Comparison of ENCODE assay signal across 11 cellular contexts in genomic region chr4:39037491-39037825, GRCh38. TPM values are rescaled to one million over a fixed set of nuclear protein-coding genes. Genes with fewer than 3 reads are reported as not detected.
DNase-seq lines count a peak whose midpoint lies in the region; ATAC-seq, FAIRE-seq and TF ChIP-seq lines count a peak whose summit lies in the region.
"Had no signal": no experiment of that assay in that cellular context is flagged by ENCODE, and none has a peak within 500 bp of the region (broad histone marks: within the 10 kb centered on the region; RNA-seq: fewer than 3 reads in every experiment).

No MANE protein-coding gene starts in this region.

- no peak overlapping the region; the same call in 1 of the 2 replicates for H3K4me2 ChIP-seq in SK-N-SH

- POLR2A ChIA-PET in SK-N-SH (lab: Yijun Ruan, JAX) = no interaction called here

- H3F3A ChIP-seq in SK-N-SH (replicated peaks; ENCODE audit: insufficient read depth) = peaks cover 17% of the 10 kb centered on the region

- H3K27me3 ChIP-seq in SK-N-SH (ENCODE audit: insufficient read depth) (no peaks in the 10 kb centered on the region), esophagus (ENCODE audit: control insufficient read depth in 1 of 2, insufficient read depth in 2 of 2, low read length in 2 of 2) (no peaks in the 10 kb centered on the region), Peyer's patch (no peaks in the 10 kb centered on the region)

- H3K9me3 ChIP-seq in SK-N-SH (no peaks in the 10 kb centered on the region), esophagus (ENCODE audit: control insufficient read depth in 2 of 2, insufficient read depth in 1 of 2, low read depth in 1 of 2, low read length in 1 of 2) (no peaks in the 10 kb centered on the region), Peyer's patch (no peaks in the 10 kb centered on the region)

- TF ChIP-seq CTCF in SK-N-SH (IDR thresholded peaks at IDR 0.05) (no peak), Peyer's patch (IDR thresholded peaks at IDR 0.05) (no peak)

- no peak for TF ChIP-seq EP300 in SK-N-SH (IDR thresholded peaks at IDR 0.05; ENCODE audit: borderline replicate concordance in 1 of 2, low read depth in 1 of 2, low read length in 1 of 2)

- H3K36me3 ChIP-seq in SK-N-SH (replicated peaks in 1 of 2; ENCODE audit: control insufficient read depth in 1 of 2, insufficient read depth in 2 of 2, low read length in 1 of 2) (no peaks in the 10 kb centered on the region), esophagus (ENCODE audit: control insufficient read depth in 2 of 2, insufficient read depth in 2 of 2, low read length in 1 of 2) (no peaks in the 10 kb centered on the region), Peyer's patch (no peaks in the 10 kb centered on the region)

- no peak overlapping the region for H3K9ac ChIP-seq in SK-N-SH

- CTCF ChIA-PET in SK-N-SH (lab: Yijun Ruan, JAX) = no interaction called here

- H3K4me1 ChIP-seq in SK-N-SH (ENCODE audit: control insufficient read depth in 1 of 2, insufficient read depth in 2 of 2, low read depth in 1 of 2, low read length in 1 of 2) (peaks cover 0 to 10% of the 10 kb centered on the region in 2 experiments; a peak in 3 of 4 replicates), esophagus (ENCODE audit: control insufficient read depth in 2 of 2, insufficient read depth in 2 of 2, low read length in 1 of 2) (peaks cover 0 to 4% of the 10 kb centered on the region in 2 donors), Peyer's patch (peaks cover 0 to 3% (median under 1%) of the 10 kb centered on the region in 4 donors)

- H2AFZ ChIP-seq in SK-N-SH (ENCODE audit: low read depth) = peak overlapping the region; percentile 62; the same call in 1 of the 2 replicates

- H3K79me2 ChIP-seq in SK-N-SH (ENCODE audit: insufficient read depth) = no peaks in the 10 kb centered on the region

- peak; percentile 57 for FAIRE-seq in GM19239 (lab: Jason Lieb, UNC)

- H3K9me2 ChIP-seq in SK-N-SH = no peaks in the 10 kb centered on the region

- H3K27ac ChIP-seq in SK-N-SH (ENCODE audit: low read depth in 2 of 2, low read length in 1 of 2) = peak overlapping the region in 1 of 2 experiments; percentile 30; a peak in 1 of 4 replicates
- H3K27ac ChIP-seq in esophagus (ENCODE audit: low read depth in 2 of 2, low read length in 1 of 2) = peak overlapping the region; percentile 27 to 71
- H3K27ac ChIP-seq in Peyer's patch = peak overlapping the region in 1 of 4 donors; percentile 55

- H3K4me3 ChIP-seq in SK-N-SH (ENCODE audit: low read depth in 2 of 2, low read length in 1 of 2) (no peak overlapping the region), esophagus (ENCODE audit: low read depth in 1 of 2, low read length in 2 of 2) (no peak overlapping the region), Peyer's patch (no peak overlapping the region)

- H4K20me1 ChIP-seq in SK-N-SH (ENCODE audit: insufficient read depth) = no peaks in the 10 kb centered on the region

- ATAC-seq in GM18519 (IDR thresholded peaks at IDR 0.05; ENCODE audit: low FRiP score, unreplicated experiment) = no peak

- DNase-seq in GM19239 (ENCODE audit: insufficient read length, low spot score) = no peak
- DNase-seq in SK-N-SH = no peak
- peak; percentile 95 for DNase-seq in renal cortical epithelial cell (ENCODE audit: low read depth)
- DNase-seq in Peyer's patch = no peak
- DNase-seq in NCI-H446 (lab: John Stamatoyannopoulos, UW) = no peak
- no peak for DNase-seq in hippocampal formation (lab: John Stamatoyannopoulos, UW)
- DNase-seq: amygdala, head of caudate nucleus had no signal

- TF ChIP-seq POLR2A in Peyer's patch (IDR thresholded peaks at IDR 0.05) = no peak

- TF ChIP-seq RAD21 in SK-N-SH (IDR thresholded peaks at IDR 0.05; ENCODE audit: low read length) = no peak

- 60% methylated on average over 4 of the region's 4 CpGs for WGBS in SK-N-SH (ENCODE audit: low lambda C conversion rate)
- 51 to 63% methylated on average over 4 of the region's 4 CpGs for WGBS in esophagus, 2 donors

TF ChIP-seq in SK-N-SH, 30 proteins besides CTCF, POLR2A, EP300 and RAD21:
- TF ChIP-seq, protein P1, sequence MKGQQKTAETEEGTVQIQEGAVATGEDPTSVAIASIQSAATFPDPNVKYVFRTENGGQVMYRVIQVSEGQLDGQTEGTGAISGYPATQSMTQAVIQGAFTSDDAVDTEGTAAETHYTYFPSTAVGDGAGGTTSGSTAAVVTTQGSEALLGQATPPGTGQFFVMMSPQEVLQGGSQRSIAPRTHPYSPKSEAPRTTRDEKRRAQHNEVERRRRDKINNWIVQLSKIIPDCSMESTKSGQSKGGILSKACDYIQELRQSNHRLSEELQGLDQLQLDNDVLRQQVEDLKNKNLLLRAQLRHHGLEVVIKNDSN (IDR thresholded peaks at IDR 0.05; ENCODE audit: borderline replicate concordance, low read depth) = no peak
- TF ChIP-seq, protein P2, sequence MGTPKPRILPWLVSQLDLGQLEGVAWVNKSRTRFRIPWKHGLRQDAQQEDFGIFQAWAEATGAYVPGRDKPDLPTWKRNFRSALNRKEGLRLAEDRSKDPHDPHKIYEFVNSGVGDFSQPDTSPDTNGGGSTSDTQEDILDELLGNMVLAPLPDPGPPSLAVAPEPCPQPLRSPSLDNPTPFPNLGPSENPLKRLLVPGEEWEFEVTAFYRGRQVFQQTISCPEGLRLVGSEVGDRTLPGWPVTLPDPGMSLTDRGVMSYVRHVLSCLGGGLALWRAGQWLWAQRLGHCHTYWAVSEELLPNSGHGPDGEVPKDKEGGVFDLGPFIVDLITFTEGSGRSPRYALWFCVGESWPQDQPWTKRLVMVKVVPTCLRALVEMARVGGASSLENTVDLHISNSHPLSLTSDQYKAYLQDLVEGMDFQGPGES (IDR thresholded peaks at IDR 0.05; ENCODE audit: low read depth, low read length) = no peak
- TF ChIP-seq GATA2 (CRISPR knock-in tag; IDR thresholded peaks at IDR 0.05) (no peak), FOSL2 (IDR thresholded peaks at IDR 0.05; ENCODE audit: borderline replicate concordance, low read depth) (0 out of 2 replicates have a peak, but pooled peaks have one; percentile 15), NFIC (IDR thresholded peaks at IDR 0.05; ENCODE audit: borderline replicate concordance) (no peak), TCF12 (IDR thresholded peaks at IDR 0.05) (0 out of 2 replicates have a peak, but pooled peaks have one; percentile 5), GABPA (IDR thresholded peaks at IDR 0.05; ENCODE audit: low read depth) (no peak)

RNA-seq across cellular contexts. Expression of gene TMEM156, which starts 5.2 kb away (rescaled TPM):
- polyA plus RNA-seq in SK-N-SH (2012; rRNA removed) (0.13 and 0.15 TPM in 2 replicates), esophagus (under 1 TPM; 0.25 to 0.81 TPM)
- 0.05 and 0.28 TPM in 2 replicates for polyA plus RNA-seq in SK-N-SH (2012; cell fraction: cytosol; rRNA removed)
- 0.14 TPM in 1 of 2 replicates, not detected in the other for polyA plus RNA-seq in SK-N-SH (2012; cell fraction: nucleus; rRNA removed)
- total RNA-seq in renal cortical epithelial cell (not detected in 2 replicates), Peyer's patch (10 to 100 TPM in 1 of 4 donors, under 1 TPM in 2, not detected in 1; 0.70 to 14.9 (median 0.94) TPM)
- total RNA-seq: neural crest cell had no signal

RNA-seq across cellular contexts. Expression of gene KLHL5, which starts 24.6 kb away (rescaled TPM):
- polyA plus RNA-seq in SK-N-SH (2012; rRNA removed) = 33.1 and 37.0 TPM in 2 replicates
- 46.6 and 47.9 TPM in 2 replicates for polyA plus RNA-seq in SK-N-SH (2012; cell fraction: cytosol; rRNA removed)
- 11.8 and 21.8 TPM in 2 replicates for polyA plus RNA-seq in SK-N-SH (2012; cell fraction: nucleus; rRNA removed)
- 10 to 100 TPM in 1 of 2 donors, 1 to 10 TPM in 1; 2.9 to 10.2 TPM for polyA plus RNA-seq in esophagus
- 82.3 and 100 TPM in 2 replicates for total RNA-seq in renal cortical epithelial cell
- total RNA-seq in Peyer's patch = 10 to 100 TPM in 3 of 4 donors, 1 to 10 TPM in 1; 7.2 to 41.3 (median 12.1) TPM
